Comparison of ENCODE assay signal across 15 cellular contexts in genomic region chr15:69129026-69129385, GRCh38. TPM values are rescaled to one million over a fixed set of nuclear protein-coding genes. Genes with fewer than 3 reads are reported as not detected.
DNase-seq lines count a peak whose midpoint lies in the region; ATAC-seq and TF ChIP-seq lines count a peak whose summit lies in the region.
"Had no signal": no experiment of that assay in that cellular context is flagged by ENCODE, and none has a peak within 500 bp of the region (broad histone marks: within the 10 kb centered on the region; RNA-seq: fewer than 3 reads in every experiment).

No MANE protein-coding gene starts in this region.

- H3K27ac ChIP-seq in prostate gland, result peak overlapping the region; percentile 22 to 52
- H3K27ac ChIP-seq: gastrocnemius medialis had no signal

- DNase-seq in HCEC 1CT, result peak; percentile 12
- DNase-seq in T47D (ENCODE audit: low read depth in 1 of 2, low spot score in 1 of 2), result peak; percentile 16 to 83
- peak; percentile 20 for DNase-seq in kidney tubule cell (ENCODE audit: low spot score)
- peak; percentile 55 for DNase-seq in prostate gland (ENCODE audit: low spot score)
- no peak for DNase-seq in effector CD4-positive, alpha-beta T cell
- no peak for DNase-seq in natural killer cell
- DNase-seq in GM13976 (ENCODE audit: low spot score), result no peak
- DNase-seq: activated CD4-positive, alpha-beta T cell treated with anti-CD3 and anti-CD28 coated beads for 1 hour; activated naive CD4-positive, alpha-beta T cell treated with anti-CD3 and anti-CD28 coated beads, Interleukin-2, amount 50 U/mL, for 16 hours; NCI-H187; NCI-H526 had no signal

- peaks cover 0 to 7% of the 10 kb centered on the region in 2 donors for H3K4me1 Mint-ChIP-seq in natural killer cell

- in situ Hi-C loops in T47D (cut with HindIII; ENCODE audit: low pct_unique_long_range_greater_than_20kb, low sequenced_read_pairs), result no loop called here
- in situ Hi-C loops in GM13976 (cut with MboI; ENCODE audit: low sequenced_read_pairs, unreplicated experiment), result no loop called here

- no peaks in the 10 kb centered on the region for H3K9me3 Mint-ChIP-seq in natural killer cell

- no peak for ATAC-seq in natural killer cell
- no peak for ATAC-seq in GM18858 (IDR thresholded peaks at IDR 0.05; ENCODE audit: unreplicated experiment)

- H3K36me3 Mint-ChIP-seq in natural killer cell, result no peaks in the 10 kb centered on the region

- H3K27me3 Mint-ChIP-seq in natural killer cell (ENCODE audit: low read depth in 2 of 2), result peaks cover 0 to 3% of the 10 kb centered on the region in 2 donors
- H3K27me3 Mint-ChIP-seq: progenitor cell of endocrine pancreas had no signal

- H3K9me3 ChIP-seq in prostate gland, result no peaks in the 10 kb centered on the region
- H3K9me3 ChIP-seq: gastrocnemius medialis, mucosa of descending colon had no signal

- H3K4me3 Mint-ChIP-seq in natural killer cell, result no peak overlapping the region

- H3K27me3 ChIP-seq in prostate gland (replicated peaks; ENCODE audit: insufficient read depth), result no peaks in the 10 kb centered on the region
- H3K27me3 ChIP-seq: gastrocnemius medialis had no signal

- H3K27ac Mint-ChIP-seq in natural killer cell, result no peak overlapping the region
- H3K27ac Mint-ChIP-seq: progenitor cell of endocrine pancreas had no signal

- no peak overlapping the region for H3K4me3 ChIP-seq in prostate gland
- H3K4me3 ChIP-seq: gastrocnemius medialis, mucosa of descending colon had no signal

- H3K36me3 ChIP-seq in prostate gland, result no peaks in the 10 kb centered on the region
- H3K36me3 ChIP-seq: gastrocnemius medialis had no signal

- TF ChIP-seq CTCF in prostate gland (IDR thresholded peaks at IDR 0.05) (no peak), natural killer cell (IDR thresholded peaks at IDR 0.05) (no peak), GM13976 (IDR thresholded peaks at IDR 0.05; ENCODE audit: borderline replicate concordance, control extremely low read depth, extremely low read depth, insufficient read depth, missing control alignments) (no peak)

- TF ChIP-seq POLR2A in prostate gland (IDR thresholded peaks at IDR 0.05), result no peak

- H3K4me1 ChIP-seq in prostate gland (replicated peaks), result no peaks in the 10 kb centered on the region
- H3K4me1 ChIP-seq: gastrocnemius medialis had no signal

- 38% methylated on average over 2 of the region's 2 CpGs for whole genome bisulfite sequencing in prostate gland

- intact Hi-C loops in prostate gland (cut with DNase I), result loop anchor here (5.0 kb wide), 1 partner anchor 47 kb away; no protein-coding TSS in a partner anchor
- intact Hi-C loops in natural killer cell (cut with micrococcal nuclease), result no loop called here

RNA-seq across cellular contexts. Expression of gene GLCE, which starts 31.4 kb away (rescaled TPM):
- total RNA-seq in prostate gland (10 to 100 TPM; 17.4 TPM), natural killer cell (1 to 10 TPM; 2.0 to 4.5 (median 3.4) TPM)

Comparison
In these comparisons a context has a peak if more than half of its experiments do, and no peak if none do; other contexts are left out.
1. DNase-seq: peak in HCEC 1CT (single experiment), T47D (2 of 2), kidney tubule cell (single experiment) and prostate gland (single experiment); none in effector CD4-positive, alpha-beta T cell (single experiment), natural killer cell (single experiment) and GM13976 (single experiment).